Comparison of ENCODE assay signal across 10 cellular contexts in genomic region chr4:87975466-87975865, GRCh38. TPM values are rescaled to one million over a fixed set of nuclear protein-coding genes. Genes with fewer than 3 reads are reported as not detected.
DNase-seq lines count a peak whose midpoint lies in the region; ATAC-seq and TF ChIP-seq lines count a peak whose summit lies in the region.
"Had no signal": no experiment of that assay in that cellular context is flagged by ENCODE, and none has a peak within 500 bp of the region (broad histone marks: within the 10 kb centered on the region; RNA-seq: fewer than 3 reads in every experiment).

TSS of gene SPP1 (plus strand) at chr4:87975714. CDS start at chr4:87976896, 1,182 bp downstream.

- H3K9me3 ChIP-seq in lung (ENCODE audit: control insufficient read depth in 2 of 2, insufficient read depth in 1 of 2, low read length in 1 of 2), result peaks cover 0 to 2% of the 10 kb centered on the region in 2 donors

- peak in 1 of 2 experiments; percentile 16 for TF ChIP-seq CTCF in brain (conservative IDR thresholded peaks at IDR 0.05)
- TF ChIP-seq CTCF in lung (IDR thresholded peaks at IDR 0.05; ENCODE audit: control extremely low read depth, extremely low read depth), result no peak

- no peaks in the 10 kb centered on the region for H3K4me1 ChIP-seq in lung (ENCODE audit: control insufficient read depth in 2 of 2, insufficient read depth in 2 of 2, low read length in 2 of 2)

- peaks cover 34% of the 10 kb centered on the region for H3K4me1 Mint-ChIP-seq in brain

- no peaks in the 10 kb centered on the region for H3K27me3 ChIP-seq in lung (ENCODE audit: control insufficient read depth, insufficient read depth)

- peak within 1 kb of the TSS; percentile 5 to 78 (median 12) for H3K27ac Mint-ChIP-seq in brain
- H3K27ac Mint-ChIP-seq: CD4-positive, CD25-positive, alpha-beta regulatory T cell had no signal

- H3K4me3 Mint-ChIP-seq in brain, result peak within 1 kb of the TSS; percentile 55 to 79 (median 68)

- WGBS in lung, 2 donors, result 20 to 30% methylated on average over 8 of the region's 8 CpGs

- peak; percentile 17 to 26 for DNase-seq in NCI-H524 (lab: John Stamatoyannopoulos, UW)
- no peak for DNase-seq in NCI-H524 treated with DMSO at 0.1 percent for 48 hours (lab: John Stamatoyannopoulos, UW)
- peak; percentile 80 for DNase-seq in NOMO-1 treated with dmso at 0.1 percent for 144 hours (lab: John Stamatoyannopoulos, UW; ENCODE audit: unreplicated experiment)
- DNase-seq in lung (ENCODE audit: low spot score), result no peak
- no peak for DNase-seq in cortex of kidney (lab: John Stamatoyannopoulos, UW)

- H3K27me3 Mint-ChIP-seq in brain, result peaks cover 9% of the 10 kb centered on the region

- no peaks in the 10 kb centered on the region for H3K9me3 Mint-ChIP-seq in brain
- H3K9me3 Mint-ChIP-seq: CD4-positive, CD25-positive, alpha-beta regulatory T cell had no signal

- H3K36me3 Mint-ChIP-seq in brain, result no peaks in the 10 kb centered on the region
- H3K36me3 Mint-ChIP-seq: CD4-positive, CD25-positive, alpha-beta regulatory T cell had no signal

- ATAC-seq in HG02759 (IDR thresholded peaks at IDR 0.05; ENCODE audit: unreplicated experiment), result peak; percentile 88
- no peak for ATAC-seq in lung (ENCODE audit: insufficient read depth, low FRiP score)
- ATAC-seq in GM21360 (IDR thresholded peaks at IDR 0.05; ENCODE audit: unreplicated experiment), result no peak

- H3K36me3 ChIP-seq in lung (ENCODE audit: control insufficient read depth in 2 of 2, insufficient read depth in 2 of 2, low read length in 2 of 2), result no peaks in the 10 kb centered on the region

- no peak within 1 kb of the TSS for H3K27ac ChIP-seq in lung (ENCODE audit: low read depth in 1 of 2, low read length in 1 of 2)

- H3K4me3 ChIP-seq in lung, result no peak within 1 kb of the TSS

RNA-seq across cellular contexts. Expression of gene SPP1, which starts in this region (rescaled TPM):
- polyA plus RNA-seq in brain (ENCODE audit: insufficient read depth, low read depth, low replicate concordance), result 368 TPM
- 100 to 1,000 TPM in 1 of 2 donors, 10 to 100 TPM in 1; 29.3 to 433 TPM for total RNA-seq in lung
- 100 to 1,000 TPM in 1 of 2 donors, 1 to 10 TPM in 1; 5.4 to 196 TPM for polyA plus RNA-seq in lung
- total RNA-seq: activated CD8-positive, alpha-beta memory T cell treated with anti-CD3 and anti-CD28 coated beads for 36 hours; CD4-positive, CD25-positive, alpha-beta regulatory T cell had no signal

Comparison
In these comparisons a context has a peak if more than half of its experiments do, and no peak if none do; other contexts are left out.
1. DNase-seq: peak in NCI-H524 (2 of 2) and NOMO-1 treated with dmso at 0.1 percent for 144 hours (single experiment); none in NCI-H524 treated with DMSO at 0.1 percent for 48 hours (single experiment), lung (single experiment) and cortex of kidney (single experiment).